Comparison of ENCODE assay signal across 10 cellular contexts in the genomic region with DNA sequence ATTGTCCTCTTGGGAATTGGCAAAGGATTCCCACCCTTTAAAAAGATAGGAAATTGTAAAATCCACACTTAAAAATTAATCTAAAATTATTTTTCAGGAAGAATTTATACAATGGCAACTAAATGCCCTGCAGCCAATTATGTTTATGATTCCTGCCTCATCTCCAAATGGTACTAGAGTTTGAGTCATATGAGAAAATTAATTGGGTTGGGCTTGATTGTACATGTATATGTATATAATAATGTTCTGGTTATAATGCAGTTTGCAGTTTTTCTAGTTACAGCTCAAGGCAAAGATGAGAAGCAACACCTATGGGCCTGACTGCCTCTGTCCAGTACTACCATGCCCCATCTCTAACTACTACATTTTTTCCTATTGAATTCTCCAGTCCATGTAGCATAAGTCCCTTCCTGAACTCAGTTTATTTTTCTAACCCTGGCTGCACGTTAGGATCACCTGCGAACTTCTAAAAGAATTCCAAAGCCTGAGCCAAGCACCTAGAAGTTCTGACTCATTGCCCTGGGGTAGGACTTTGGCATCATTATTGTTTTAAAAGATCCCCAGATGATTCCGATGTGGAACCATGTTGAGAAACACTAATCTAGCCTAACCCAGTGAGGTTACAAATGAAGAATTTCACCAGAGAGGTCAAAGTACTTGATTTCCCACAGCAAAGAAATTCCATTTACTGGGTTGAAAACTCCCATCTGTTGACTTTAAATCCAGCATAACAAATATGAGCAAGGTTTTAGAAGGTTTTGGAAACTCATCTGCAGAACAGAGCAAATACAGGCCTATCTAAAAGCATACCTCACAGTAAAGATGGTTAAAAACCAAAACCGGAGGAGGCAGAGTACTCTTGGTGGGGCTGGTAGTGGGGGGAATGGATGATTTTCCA. TPM values are rescaled to one million over a fixed set of nuclear protein-coding genes. Genes with fewer than 3 reads are reported as not detected.
DNase-seq lines count a peak whose midpoint lies in the region; ATAC-seq and TF ChIP-seq lines count a peak whose summit lies in the region.
"Had no signal": no experiment of that assay in that cellular context is flagged by ENCODE, and none has a peak within 500 bp of the region (broad histone marks: within the 10 kb centered on the region; RNA-seq: fewer than 3 reads in every experiment).

No MANE protein-coding gene starts in this region.

- no peaks in the 10 kb centered on the region for H3K9me3 Mint-ChIP-seq in activated naive CD4-positive, alpha-beta T cell treated with anti-CD3 and anti-CD28 coated beads, Interleukin-2, amount 10 ng/mL, durations not matched to agents 7 days and 5 days
- no peaks in the 10 kb centered on the region for H3K9me3 Mint-ChIP-seq in central memory CD8-positive, alpha-beta T cell

- TF ChIP-seq CTCF in lower lobe of right lung (IDR thresholded peaks at IDR 0.05) (no peak), upper lobe of right lung (IDR thresholded peaks at IDR 0.05) (no peak)

- H3K4me1 Mint-ChIP-seq in activated naive CD4-positive, alpha-beta T cell treated with anti-CD3 and anti-CD28 coated beads, Interleukin-2, amount 10 ng/mL, durations not matched to agents 7 days and 5 days = peaks cover 97% of the 10 kb centered on the region
- peaks cover 73% of the 10 kb centered on the region for H3K4me1 Mint-ChIP-seq in central memory CD8-positive, alpha-beta T cell

- peak overlapping the region; percentile 1 for H3K27ac ChIP-seq in lower lobe of right lung
- H3K27ac ChIP-seq in upper lobe of right lung = peak overlapping the region; percentile 32

- H3K36me3 ChIP-seq in lower lobe of right lung (peaks cover 22% of the 10 kb centered on the region), upper lobe of right lung (peaks cover 42% of the 10 kb centered on the region)

- no peak for ATAC-seq in central memory CD8-positive, alpha-beta T cell (replicated peaks; ENCODE audit: extremely low read depth, poor library complexity, severe bottlenecking)
- ATAC-seq in lower lobe of right lung = no peak
- ATAC-seq in upper lobe of right lung = no peak

- no peaks in the 10 kb centered on the region for H3K27me3 ChIP-seq in lower lobe of right lung (ENCODE audit: low read depth)
- no peaks in the 10 kb centered on the region for H3K27me3 ChIP-seq in upper lobe of right lung

- no peak for DNase-seq in activated naive CD4-positive, alpha-beta T cell treated with anti-CD3 and anti-CD28 coated beads, Interleukin-2, amount 10 ng/mL, durations not matched to agents 7 days and 5 days
- no peak for DNase-seq in activated naive CD4-positive, alpha-beta T cell (lab: John Stamatoyannopoulos, UW)
- DNase-seq in central memory CD8-positive, alpha-beta T cell (ENCODE audit: low spot score in 2 of 2) = no peak
- no peak for DNase-seq in lower lobe of right lung
- DNase-seq in upper lobe of right lung = no peak
- no peak for DNase-seq in AG20443 (ENCODE audit: low spot score)
- DNase-seq in KG1 (lab: John Stamatoyannopoulos, UW) = no peak
- no peak for DNase-seq in NCI-H1048 (lab: John Stamatoyannopoulos, UW)
- DNase-seq: DMS153; NK-92 treated with Interleukin-12 subunit alpha and Interleukin-12 subunit beta, amount 100 ng/mL, for 24 hours had no signal

- H3K4me3 ChIP-seq in lower lobe of right lung = no peak overlapping the region
- no peak overlapping the region for H3K4me3 ChIP-seq in upper lobe of right lung

- peaks cover 67% of the 10 kb centered on the region for H3K36me3 Mint-ChIP-seq in activated naive CD4-positive, alpha-beta T cell treated with anti-CD3 and anti-CD28 coated beads, Interleukin-2, amount 10 ng/mL, durations not matched to agents 7 days and 5 days
- H3K36me3 Mint-ChIP-seq in central memory CD8-positive, alpha-beta T cell (ENCODE audit: insufficient read depth) = peaks cover 32% of the 10 kb centered on the region

- CTCF ChIA-PET in activated naive CD4-positive, alpha-beta T cell treated with anti-CD3 and anti-CD28 coated beads, Interleukin-2, amount 10 ng/mL, durations not matched to agents 7 days and 5 days (lab: Charles Lee) = no interaction called here

- H3K9me3 ChIP-seq in lower lobe of right lung (no peaks in the 10 kb centered on the region), upper lobe of right lung (no peaks in the 10 kb centered on the region)

- H3K27ac Mint-ChIP-seq in activated naive CD4-positive, alpha-beta T cell treated with anti-CD3 and anti-CD28 coated beads, Interleukin-2, amount 10 ng/mL, durations not matched to agents 7 days and 5 days = peak overlapping the region; percentile 75
- peak overlapping the region; percentile 82 for H3K27ac Mint-ChIP-seq in central memory CD8-positive, alpha-beta T cell (ENCODE audit: low read depth)

- H3K4me1 ChIP-seq in lower lobe of right lung (peaks cover 97% of the 10 kb centered on the region), upper lobe of right lung (peaks cover 91% of the 10 kb centered on the region)

- no peaks in the 10 kb centered on the region for H3K27me3 Mint-ChIP-seq in activated naive CD4-positive, alpha-beta T cell treated with anti-CD3 and anti-CD28 coated beads, Interleukin-2, amount 10 ng/mL, durations not matched to agents 7 days and 5 days
- H3K27me3 Mint-ChIP-seq in central memory CD8-positive, alpha-beta T cell = no peaks in the 10 kb centered on the region

- intact Hi-C loops in lower lobe of right lung (cut with DNase I) = no loop called here
- intact Hi-C loops in upper lobe of right lung (cut with DNase I) = no loop called here

- H3K4me3 Mint-ChIP-seq in activated naive CD4-positive, alpha-beta T cell treated with anti-CD3 and anti-CD28 coated beads, Interleukin-2, amount 10 ng/mL, durations not matched to agents 7 days and 5 days = no peak overlapping the region
- no peak overlapping the region for H3K4me3 Mint-ChIP-seq in central memory CD8-positive, alpha-beta T cell

RNA-seq across cellular contexts. Expression of gene TGFBR2, which starts 19.4 kb away (rescaled TPM):
- 289 TPM for total RNA-seq in lower lobe of right lung
- total RNA-seq in upper lobe of right lung = 329 TPM
